8 cellular contexts compared by ENCODE assay signal in the genomic region with DNA sequence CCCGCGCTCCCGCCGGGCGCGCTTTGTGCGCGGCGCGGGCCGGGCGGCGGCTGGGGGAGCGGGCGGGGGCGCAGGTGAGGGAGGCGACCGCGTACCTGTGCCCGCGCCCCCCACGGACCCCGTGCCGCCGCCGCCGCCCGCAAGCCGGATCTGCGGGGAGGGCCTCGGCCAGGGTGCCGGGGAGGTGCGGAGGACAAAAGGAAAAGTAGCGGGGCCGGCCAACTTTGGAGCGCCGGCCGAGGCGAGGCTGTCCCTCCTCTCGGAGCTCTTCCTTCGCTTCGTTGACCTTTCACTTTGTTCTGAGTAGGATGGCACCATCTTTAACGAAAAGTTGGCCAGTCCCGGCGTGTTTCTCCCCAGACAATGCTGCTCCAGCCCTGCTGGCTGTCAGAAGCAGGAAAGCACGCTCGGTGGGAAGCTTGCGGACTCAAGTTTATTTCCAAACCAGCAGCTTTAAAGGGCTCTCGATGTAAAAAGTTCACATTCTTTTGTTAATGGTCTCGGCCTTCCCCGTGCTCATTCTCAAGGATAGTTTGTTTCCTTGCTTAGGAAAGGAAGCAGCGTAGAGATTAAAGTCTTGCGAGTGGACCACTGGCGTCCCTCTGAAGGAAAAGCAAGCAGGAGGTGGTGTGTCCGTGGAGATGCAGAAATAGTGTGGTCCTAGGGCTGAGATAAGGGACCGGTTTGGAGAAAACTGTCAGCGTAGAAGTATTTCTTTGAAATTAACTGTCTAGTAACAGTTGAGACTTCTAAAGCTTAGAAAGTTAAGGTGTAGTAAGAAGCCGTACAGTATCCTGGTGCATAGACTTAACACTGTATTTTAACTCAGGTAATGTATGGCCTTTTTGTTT. TPM values are rescaled to one million over a fixed set of nuclear protein-coding genes. Genes with fewer than 3 reads are reported as not detected.
DNase-seq lines count a peak whose midpoint lies in the region; ATAC-seq lines count a peak whose summit lies in the region.

No MANE protein-coding gene starts in this region.

- H2AK5ac ChIP-seq in trophoblast cell (ENCODE audit: low read length) = no peak overlapping the region

- ATAC-seq in GM21576 (IDR thresholded peaks at IDR 0.05; ENCODE audit: unreplicated experiment) (peak; percentile 29), GM19395 (IDR thresholded peaks at IDR 0.05; ENCODE audit: unreplicated experiment) (no peak)

- peak overlapping the region; percentile 36 for H4K91ac ChIP-seq in trophoblast cell (ENCODE audit: low read depth, low read length)

- H3K79me2 ChIP-seq in trophoblast cell (ENCODE audit: control insufficient read depth, insufficient read depth, low read length, poor library complexity) = peaks cover 16% of the 10 kb centered on the region

- DNase-seq in NCI-H146 (lab: John Stamatoyannopoulos, UW) (peak; percentile 14), NCI-H146 treated with DMSO at 0.1 percent for 48 hours (lab: John Stamatoyannopoulos, UW; ENCODE audit: unreplicated experiment) (no peak), Kasumi-1 (lab: John Stamatoyannopoulos, UW) (peak; percentile 43 to 45), germinal center (ENCODE audit: low spot score) (peak; percentile 55), trophoblast cell (peak; percentile 69 to 72)
- DNase-seq in activated effector memory CD4-positive, alpha-beta T cell treated with Interleukin-2 at 50 U/mL for 16 hours = peak; percentile 19

- peak overlapping the region; percentile 25 for H2BK5ac ChIP-seq in trophoblast cell (ENCODE audit: low read depth, low read length, poor library complexity)

- H4K8ac ChIP-seq in trophoblast cell (ENCODE audit: low read depth, low read length) = peak overlapping the region; percentile 12

- WGBS in trophoblast cell (ENCODE audit: extremely low coverage, insufficient coverage, insufficient read length) = no CpG with 5 or more reads among the region's 58 CpGs

- peak overlapping the region; percentile 55 for H3K14ac ChIP-seq in trophoblast cell (ENCODE audit: low read length)

- H3K4me3 ChIP-seq in trophoblast cell (ENCODE audit: low read depth, low read length) = peak overlapping the region; percentile 83

- H3K9me3 ChIP-seq in trophoblast cell (ENCODE audit: insufficient read depth, low read depth, low read length) = peaks cover 1% of the 10 kb centered on the region

- peak overlapping the region; percentile 60 for H3K27ac ChIP-seq in trophoblast cell (ENCODE audit: low read depth, low read length)

- H3K79me1 ChIP-seq in trophoblast cell (ENCODE audit: low read length) = peaks cover 9% of the 10 kb centered on the region

- H3K23ac ChIP-seq in trophoblast cell (ENCODE audit: low read length) = no peak overlapping the region

- peak overlapping the region; percentile 24 for H2AFZ ChIP-seq in trophoblast cell (ENCODE audit: insufficient read depth, low read length, poor library complexity)

- H3K4me1 ChIP-seq in trophoblast cell (ENCODE audit: control insufficient read depth in 1 of 2, insufficient read depth in 2 of 2, low read length in 2 of 2) = peaks cover 3 to 7% of the 10 kb centered on the region in 2 experiments

- H3K27me3 ChIP-seq in trophoblast cell (ENCODE audit: insufficient read depth, low read length) = no peaks in the 10 kb centered on the region

- peak overlapping the region; percentile 1 for H4K12ac ChIP-seq in trophoblast cell (ENCODE audit: low read depth, low read length)

- peak overlapping the region; percentile 61 for H3K9ac ChIP-seq in trophoblast cell (ENCODE audit: low read length)

- peak overlapping the region; percentile 80 for H3K4ac ChIP-seq in trophoblast cell (ENCODE audit: low read depth, low read length)

- H2BK12ac ChIP-seq in trophoblast cell (ENCODE audit: low read length) = no peak overlapping the region

- peak overlapping the region; percentile 28 for H3K18ac ChIP-seq in trophoblast cell (ENCODE audit: low read length)

- peak overlapping the region; percentile 73 for H3K4me2 ChIP-seq in trophoblast cell (ENCODE audit: low read length)

- H3K36me3 ChIP-seq in trophoblast cell (ENCODE audit: control insufficient read depth in 1 of 2, insufficient read depth in 2 of 2, low read length in 2 of 2) = peaks cover 20 to 21% of the 10 kb centered on the region in 2 experiments

- no peak overlapping the region for H2BK120ac ChIP-seq in trophoblast cell (ENCODE audit: insufficient read depth, low read length, poor library complexity)

RNA-seq across cellular contexts. Expression of a gene that starts 0.7 kb away (rescaled TPM):
- 39.4 and 40.8 TPM in 2 replicates for polyA plus RNA-seq in trophoblast cell (2013)

RNA-seq across cellular contexts. Expression of a gene that starts 14.0 kb away (rescaled TPM):
- 39.9 and 42.1 TPM in 2 replicates for polyA plus RNA-seq in trophoblast cell (2013)

RNA-seq across cellular contexts. Expression of a gene that starts 29.2 kb away (rescaled TPM):
- 17.6 and 18.7 TPM in 2 replicates for polyA plus RNA-seq in trophoblast cell (2013)

RNA-seq across cellular contexts. Expression of a gene that starts 40.7 kb away (rescaled TPM):
- 19.3 and 20.3 TPM in 2 replicates for polyA plus RNA-seq in trophoblast cell (2013)
